16 cellular contexts compared by ENCODE assay signal in the genomic region with DNA sequence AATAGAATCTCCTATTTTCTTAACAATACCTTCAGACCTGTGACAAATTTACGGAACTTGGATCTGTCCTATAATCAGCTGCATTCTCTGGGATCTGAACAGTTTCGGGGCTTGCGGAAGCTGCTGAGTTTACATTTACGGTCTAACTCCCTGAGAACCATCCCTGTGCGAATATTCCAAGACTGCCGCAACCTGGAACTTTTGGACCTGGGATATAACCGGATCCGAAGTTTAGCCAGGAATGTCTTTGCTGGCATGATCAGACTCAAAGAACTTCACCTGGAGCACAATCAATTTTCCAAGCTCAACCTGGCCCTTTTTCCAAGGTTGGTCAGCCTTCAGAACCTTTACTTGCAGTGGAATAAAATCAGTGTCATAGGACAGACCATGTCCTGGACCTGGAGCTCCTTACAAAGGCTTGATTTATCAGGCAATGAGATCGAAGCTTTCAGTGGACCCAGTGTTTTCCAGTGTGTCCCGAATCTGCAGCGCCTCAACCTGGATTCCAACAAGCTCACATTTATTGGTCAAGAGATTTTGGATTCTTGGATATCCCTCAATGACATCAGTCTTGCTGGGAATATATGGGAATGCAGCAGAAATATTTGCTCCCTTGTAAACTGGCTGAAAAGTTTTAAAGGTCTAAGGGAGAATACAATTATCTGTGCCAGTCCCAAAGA. TPM values are rescaled to one million over a fixed set of nuclear protein-coding genes. Genes with fewer than 3 reads are reported as not detected.
DNase-seq lines count a peak whose midpoint lies in the region; ATAC-seq and TF ChIP-seq lines count a peak whose summit lies in the region.
"Had no signal": no experiment of that assay in that cellular context is flagged by ENCODE, and none has a peak within 500 bp of the region (broad histone marks: within the 10 kb centered on the region; RNA-seq: fewer than 3 reads in every experiment).

No MANE protein-coding gene starts in this region.

- H3K27me3 ChIP-seq in H7 (ENCODE audit: control insufficient read depth, insufficient read depth, low read length): peaks cover 19% of the 10 kb centered on the region

- H3K27ac ChIP-seq in caudate nucleus (ENCODE audit: low read depth, low read length): peak overlapping the region; percentile 65
- H3K27ac ChIP-seq: GM23248 had no signal

- DNase-seq in H7 (no peak), caudate nucleus (lab: John Stamatoyannopoulos, UW) (peak in 16 of 61 donors; percentile 4 to 70 (median 50)), inferior parietal cortex (ENCODE audit: extremely low spot score) (peak; percentile 59), retinal pigment epithelial cell (ENCODE audit: low read depth) (no peak), NCI-H1092 (lab: John Stamatoyannopoulos, UW) (no peak)
- DNase-seq: activated CD4-positive, alpha-beta T cell treated with anti-CD3 and anti-CD28 coated beads for 48 hours; activated CD8-positive, alpha-beta memory T cell treated with anti-CD3 and anti-CD28 coated beads, Interleukin-2, amount 50 U/mL, for 48 hours; naive B cell; NCI-H1694; PC-3; stimulated activated CD4-positive, alpha-beta T cell treated with anti-CD3 and anti-CD28 coated beads, Interleukin-1b, Interleukin-23, amount 100 ng/mL, for 48 hours had no signal

- TF ChIP-seq CTCF in retinal pigment epithelial cell (conservative IDR thresholded peaks at IDR 0.05; ENCODE audit: low read depth, low read length): no peak

- no peaks in the 10 kb centered on the region for H3K36me3 ChIP-seq in H7 (replicated peaks; ENCODE audit: control insufficient read depth, insufficient read depth, low read length)

- ATAC-seq in HG02938 (IDR thresholded peaks at IDR 0.05; ENCODE audit: unreplicated experiment) (no peak), GM18873 (IDR thresholded peaks at IDR 0.05; ENCODE audit: low FRiP score, unreplicated experiment) (no peak), GM18870 (IDR thresholded peaks at IDR 0.05; ENCODE audit: unreplicated experiment) (no peak)
- ATAC-seq: esophagus mucosa, PC-3 had no signal

- H3K4me3 ChIP-seq in H7 (ENCODE audit: insufficient read depth, low read depth, low read length) (0 out of 2 replicates have a peak overlapping the region, but pooled peaks have one; percentile 33), retinal pigment epithelial cell (ENCODE audit: low read length) (peak overlapping the region; percentile 40)
- H3K4me3 ChIP-seq: GM23248 had no signal

RNA-seq across cellular contexts. Expression of gene LRRTM3, which starts 1.6 kb away (rescaled TPM):
- total RNA-seq in H7 (2014; rRNA removed; shearing (Covaris generic)): 0.21 and 0.33 TPM in 2 replicates
- total RNA-seq: esophagus mucosa, GM23248 had no signal
